In the genomic region with DNA sequence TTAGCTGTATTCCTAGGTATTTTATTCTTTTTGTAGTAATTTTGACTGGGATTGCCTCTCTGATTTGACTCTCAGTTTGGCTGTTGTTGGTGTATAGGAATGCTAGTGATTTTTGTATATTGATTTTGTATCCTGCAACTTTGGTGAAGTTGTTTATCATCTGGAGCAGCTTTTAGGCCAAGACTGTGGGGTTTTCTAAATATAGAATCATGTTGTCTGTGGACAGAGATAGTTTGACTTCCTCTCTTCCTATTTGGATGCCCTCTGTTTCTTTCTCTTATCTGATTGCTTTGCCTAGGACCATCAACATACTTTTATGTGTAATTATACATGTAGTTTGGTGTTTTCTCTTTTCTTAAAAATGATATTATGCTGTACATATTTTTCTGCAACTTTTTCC, we compare ENCODE assay signal across 1 cellular context.
TF ChIP-seq lines count a peak whose summit lies in the region.

No MANE protein-coding gene starts in this region.

TF ChIP-seq in K562, 482 proteins besides CTCF, POLR2A, EP300 and RAD21 (continued from another document):
- TF ChIP-seq, protein P1, sequence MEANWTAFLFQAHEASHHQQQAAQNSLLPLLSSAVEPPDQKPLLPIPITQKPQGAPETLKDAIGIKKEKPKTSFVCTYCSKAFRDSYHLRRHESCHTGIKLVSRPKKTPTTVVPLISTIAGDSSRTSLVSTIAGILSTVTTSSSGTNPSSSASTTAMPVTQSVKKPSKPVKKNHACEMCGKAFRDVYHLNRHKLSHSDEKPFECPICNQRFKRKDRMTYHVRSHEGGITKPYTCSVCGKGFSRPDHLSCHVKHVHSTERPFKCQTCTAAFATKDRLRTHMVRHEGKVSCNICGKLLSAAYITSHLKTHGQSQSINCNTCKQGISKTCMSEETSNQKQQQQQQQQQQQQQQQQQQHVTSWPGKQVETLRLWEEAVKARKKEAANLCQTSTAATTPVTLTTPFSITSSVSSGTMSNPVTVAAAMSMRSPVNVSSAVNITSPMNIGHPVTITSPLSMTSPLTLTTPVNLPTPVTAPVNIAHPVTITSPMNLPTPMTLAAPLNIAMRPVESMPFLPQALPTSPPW (CRISPR knock-in tag; IDR thresholded peaks at IDR 0.05): 0 out of 2 replicates have a peak, but pooled peaks have one; percentile 19
- TF ChIP-seq KLF13 (tag; IDR thresholded peaks at IDR 0.05; ENCODE audit: borderline replicate concordance, low read depth): no peak
- no peak for TF ChIP-seq RBM17 (IDR thresholded peaks at IDR 0.05; ENCODE audit: borderline replicate concordance, low read depth, low read length)
- TF ChIP-seq, protein P2, sequence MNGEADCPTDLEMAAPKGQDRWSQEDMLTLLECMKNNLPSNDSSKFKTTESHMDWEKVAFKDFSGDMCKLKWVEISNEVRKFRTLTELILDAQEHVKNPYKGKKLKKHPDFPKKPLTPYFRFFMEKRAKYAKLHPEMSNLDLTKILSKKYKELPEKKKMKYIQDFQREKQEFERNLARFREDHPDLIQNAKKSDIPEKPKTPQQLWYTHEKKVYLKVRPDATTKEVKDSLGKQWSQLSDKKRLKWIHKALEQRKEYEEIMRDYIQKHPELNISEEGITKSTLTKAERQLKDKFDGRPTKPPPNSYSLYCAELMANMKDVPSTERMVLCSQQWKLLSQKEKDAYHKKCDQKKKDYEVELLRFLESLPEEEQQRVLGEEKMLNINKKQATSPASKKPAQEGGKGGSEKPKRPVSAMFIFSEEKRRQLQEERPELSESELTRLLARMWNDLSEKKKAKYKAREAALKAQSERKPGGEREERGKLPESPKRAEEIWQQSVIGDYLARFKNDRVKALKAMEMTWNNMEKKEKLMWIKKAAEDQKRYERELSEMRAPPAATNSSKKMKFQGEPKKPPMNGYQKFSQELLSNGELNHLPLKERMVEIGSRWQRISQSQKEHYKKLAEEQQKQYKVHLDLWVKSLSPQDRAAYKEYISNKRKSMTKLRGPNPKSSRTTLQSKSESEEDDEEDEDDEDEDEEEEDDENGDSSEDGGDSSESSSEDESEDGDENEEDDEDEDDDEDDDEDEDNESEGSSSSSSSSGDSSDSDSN (IDR thresholded peaks at IDR 0.05; ENCODE audit: borderline replicate concordance in 1 of 2, low read depth in 2 of 2, low read length in 2 of 2): no peak
- no peak for TF ChIP-seq TBP (optimal IDR thresholded peaks at IDR 0.05; ENCODE audit: low read depth, low read length)
- TF ChIP-seq SAFB (IDR thresholded peaks at IDR 0.05; ENCODE audit: borderline replicate concordance, low read depth, low read length): no peak
- no peak for TF ChIP-seq ELF1 (tag; IDR thresholded peaks at IDR 0.05)
- no peak for TF ChIP-seq ZNF695 (CRISPR knock-in tag; IDR thresholded peaks at IDR 0.05)
TF ChIP-seq in K562: peak in this region for 59.
